35 cellular contexts compared by ENCODE assay signal in the genomic region with DNA sequence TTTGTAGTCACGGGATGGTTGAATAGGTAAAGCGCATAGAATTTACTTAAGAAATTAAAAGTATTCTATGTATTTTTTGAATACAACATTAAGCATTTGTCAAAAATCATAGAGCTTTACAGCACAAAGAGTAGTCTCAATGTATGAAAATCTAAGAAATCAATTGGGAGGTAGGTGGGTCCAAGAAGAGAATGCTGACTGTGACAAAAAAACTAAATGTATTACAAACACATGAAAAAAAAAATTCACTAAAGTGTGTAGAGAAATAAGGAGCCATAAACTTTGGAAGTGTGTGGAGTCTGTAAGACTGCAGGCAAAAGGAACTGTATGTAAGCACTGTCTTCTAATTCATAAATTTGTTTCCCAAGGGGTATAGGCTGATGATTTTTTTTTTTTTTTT.
"Had no signal": no experiment of that assay in that cellular context is flagged by ENCODE, and none has a peak within 500 bp of the region (broad histone marks: within the 10 kb centered on the region; RNA-seq: fewer than 3 reads in every experiment).

No MANE protein-coding gene starts in this region.

- H3K9me3 ChIP-seq: MG63 had no signal

- H3K4me3 ChIP-seq: MG63 had no signal

- H3K27me3 ChIP-seq: MG63 had no signal

- H3K36me3 ChIP-seq: MG63 had no signal

- DNase-seq: Karpas-422, Kasumi-1, MG63, MM.1S, MV-4-11, NCI-H1048, NCI-H1092, NCI-H1092 treated with DMSO at 0.1 percent for 48 hours, NCI-H1105, NCI-H1105 treated with DMSO at 0.1 percent for 48 hours, NCI-H1417, NCI-H1417 treated with DMSO at 0.1 percent for 48 hours, NCI-H1436, NCI-H1436 treated with DMSO at 0.1 percent for 48 hours, NCI-H146, NCI-H1694, NCI-H1694 treated with DMSO at 0.1 percent for 48 hours, NCI-H187, NCI-H187 treated with DMSO at 0.1 percent for 48 hours, NCI-H1930, NCI-H2029, NCI-H2029 treated with DMSO at 0.1 percent for 48 hours, NCI-H2081, NCI-H2081 treated with DMSO at 0.1 percent for 48 hours, NCI-H2107, NCI-H2171, NCI-H2171 treated with DMSO at 0.1 percent for 48 hours, NCI-H2227 treated with DMSO at 0.1 percent for 48 hours, NCI-H226, NCI-H345, NCI-H446, NCI-H446 treated with DMSO at 0.1 percent for 48 hours, NCI-H510A, NCI-H510A treated with DMSO at 0.1 percent for 48 hours, NCI-H524 had no signal
